Comparison of ENCODE assay signal across 14 cellular contexts in the genomic region with DNA sequence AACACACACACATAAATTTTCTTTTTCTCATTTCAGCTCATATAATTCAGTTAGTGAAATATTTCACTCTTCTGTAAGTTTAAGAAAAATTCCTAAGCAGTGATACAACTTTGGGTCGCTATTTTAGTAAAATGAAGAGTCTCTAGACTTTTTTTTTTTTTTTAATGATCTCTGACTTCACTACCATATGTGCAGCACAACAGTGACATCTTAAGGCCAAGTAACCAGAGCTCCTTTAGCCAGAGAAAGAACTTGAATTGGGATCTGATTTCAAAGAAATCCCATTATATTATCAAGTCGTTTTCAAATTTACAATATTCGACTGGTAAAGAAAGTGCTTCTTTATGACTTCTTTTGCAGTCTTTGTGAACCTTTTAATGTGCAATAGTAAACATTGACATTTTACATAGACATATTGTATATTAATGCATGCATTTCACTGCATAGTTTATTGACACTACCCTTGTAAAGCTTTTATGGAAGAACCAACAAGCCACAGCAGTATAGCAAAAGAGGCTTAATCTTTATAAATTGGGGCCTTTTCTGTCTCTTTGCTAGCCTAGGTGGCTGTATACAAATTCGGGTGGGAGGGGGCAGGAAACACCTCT.
DNase-seq lines count a peak whose midpoint lies in the region; ATAC-seq, FAIRE-seq and TF ChIP-seq lines count a peak whose summit lies in the region.
"Had no signal": no experiment of that assay in that cellular context is flagged by ENCODE, and none has a peak within 500 bp of the region (broad histone marks: within the 10 kb centered on the region; RNA-seq: fewer than 3 reads in every experiment).

No MANE protein-coding gene starts in this region.

- no peak for FAIRE-seq in RCC 7860 (lab: Jason Lieb, UNC)

- no peak overlapping the region for H2AFZ ChIP-seq in GM23338

- H3K79me2 ChIP-seq in GM23338 (replicated peaks; ENCODE audit: insufficient read depth), result no peaks in the 10 kb centered on the region

- TF ChIP-seq CTCF in GM23338 (conservative IDR thresholded peaks at IDR 0.05; ENCODE audit: low read depth in 2 of 2), result peak; percentile 37 to 45; a peak in 3 of 4 replicates
- peak; percentile 35 for TF ChIP-seq CTCF in fibroblast of villous mesenchyme (IDR thresholded peaks at IDR 0.05; ENCODE audit: insufficient read depth, low read depth, low read length)
- TF ChIP-seq CTCF in natural killer cell (IDR thresholded peaks at IDR 0.05), result no peak

- H3K9me2 ChIP-seq in GM23338 (ENCODE audit: insufficient read depth), result no peaks in the 10 kb centered on the region

- H3K4me3 ChIP-seq in GM23338, result no peak overlapping the region
- H3K4me3 ChIP-seq in fibroblast of villous mesenchyme (ENCODE audit: low read depth, low read length), result no peak overlapping the region

- no peaks in the 10 kb centered on the region for H3K36me3 Mint-ChIP-seq in GM23338 (ENCODE audit: low read depth)
- no peaks in the 10 kb centered on the region for H3K36me3 Mint-ChIP-seq in natural killer cell

- H3K9me3 Mint-ChIP-seq in GM23338 (no peaks in the 10 kb centered on the region), natural killer cell (no peaks in the 10 kb centered on the region)
- H3K9me3 Mint-ChIP-seq: CD4-positive, alpha-beta T cell had no signal

- no peaks in the 10 kb centered on the region for H3K27me3 ChIP-seq in GM23338 (ENCODE audit: insufficient read depth)

- no peaks in the 10 kb centered on the region for H3F3A ChIP-seq in GM23338 (replicated peaks; ENCODE audit: low read depth)

- intact Hi-C loops in natural killer cell (cut with micrococcal nuclease), result no loop called here

- H3K4me1 Mint-ChIP-seq in GM23338, result peaks cover 18% of the 10 kb centered on the region
- no peaks in the 10 kb centered on the region for H3K4me1 Mint-ChIP-seq in natural killer cell

- no peaks in the 10 kb centered on the region for H3K27me3 Mint-ChIP-seq in GM23338 (ENCODE audit: insufficient read depth, low read depth, poor library complexity)
- H3K27me3 Mint-ChIP-seq in natural killer cell (ENCODE audit: low read depth in 2 of 2), result no peaks in the 10 kb centered on the region
- H3K27me3 Mint-ChIP-seq: CD4-positive, alpha-beta T cell had no signal

- no peak overlapping the region for H3K4me2 ChIP-seq in GM23338

- peaks cover 15% of the 10 kb centered on the region for H3K4me1 ChIP-seq in GM23338 (ENCODE audit: insufficient read depth)

- no peaks in the 10 kb centered on the region for H4K20me1 ChIP-seq in GM23338 (replicated peaks; ENCODE audit: insufficient read depth)

- no peaks in the 10 kb centered on the region for H3K36me3 ChIP-seq in GM23338 (ENCODE audit: insufficient read depth)

- DNase-seq in A172 (ENCODE audit: low spot score), result peak; percentile 26
- peak; percentile 30 for DNase-seq in GM23338 (ENCODE audit: low spot score)
- peak; percentile 48 for DNase-seq in fibroblast of villous mesenchyme (ENCODE audit: low read depth)
- no peak for DNase-seq in GM19240 (ENCODE audit: insufficient read length, low spot score)
- no peak for DNase-seq in caudate nucleus (lab: John Stamatoyannopoulos, UW)
- DNase-seq in natural killer cell, result no peak
- no peak for DNase-seq in RCC 7860 (ENCODE audit: low spot score)
- DNase-seq: activated CD4-positive, CD25-positive, alpha-beta regulatory T cell; CD4-positive, alpha-beta T cell; hypothalamus; NCI-H187; RPMI8226; stimulated activated CD8-positive, alpha-beta memory T cell treated with anti-CD3 and anti-CD28 coated beads, Interleukin-4, amount 100 ng/mL, for 48 hours had no signal

- H3K4me3 Mint-ChIP-seq in GM23338, result no peak overlapping the region
- H3K4me3 Mint-ChIP-seq in natural killer cell, result no peak overlapping the region
- H3K4me3 Mint-ChIP-seq: CD4-positive, alpha-beta T cell had no signal

- ATAC-seq in GM23338 (no peak), SK-N-SH treated with all-trans-retinoic acid at 6 μM for 48 hours (peak; percentile 76), natural killer cell (no peak)

- H3K27ac ChIP-seq in GM23338 (ENCODE audit: low read depth) (no peak overlapping the region), caudate nucleus (ENCODE audit: low read depth, low read length) (no peak overlapping the region)

- H3K27ac Mint-ChIP-seq in GM23338 (no peak overlapping the region), natural killer cell (no peak overlapping the region)
- H3K27ac Mint-ChIP-seq: CD4-positive, alpha-beta T cell had no signal

TF ChIP-seq in GM23338, 12 proteins besides CTCF, POLR2A, EP300 and RAD21 (continues in another document):
- TF ChIP-seq JUNB (IDR thresholded peaks at IDR 0.05; ENCODE audit: unreplicated experiment) (no peak), NANOG (IDR thresholded peaks at IDR 0.05; ENCODE audit: borderline replicate concordance) (no peak), ZNF114 (CRISPR knock-in tag; IDR thresholded peaks at IDR 0.05) (no peak), EZH2phosphoT487 (IDR thresholded peaks at IDR 0.05; ENCODE audit: unreplicated experiment) (no peak), ETS1 (IDR thresholded peaks at IDR 0.05) (no peak)

TF ChIP-seq in SK-N-SH treated with all-trans-retinoic acid at 6 μM for 48 hours, 23 proteins besides CTCF, POLR2A, EP300 and RAD21:
- TF ChIP-seq GLIS3 (CRISPR knock-in tag; IDR thresholded peaks at IDR 0.05) (no peak), ISL1 (CRISPR knock-in tag; IDR thresholded peaks at IDR 0.05) (0 out of 2 replicates have a peak, but pooled peaks have one; percentile 23)

Comparison
In these comparisons a context has a peak if more than half of its experiments do, and no peak if none do; other contexts are left out.
1. DNase-seq: peak in A172 (single experiment), GM23338 (single experiment) and fibroblast of villous mesenchyme (single experiment); none in GM19240 (single experiment), caudate nucleus (0 of 61), natural killer cell (single experiment) and RCC 7860 (single experiment).